ENCODE assay signal across 32 cellular contexts in genomic region chr17:34850964-34851363, GRCh38.
"Had no signal": no experiment of that assay in that cellular context is flagged by ENCODE, and none has a peak within 500 bp of the region (broad histone marks: within the 10 kb centered on the region; RNA-seq: fewer than 3 reads in every experiment).

No MANE protein-coding gene starts in this region.

- ATAC-seq: activated CD4-positive, alpha-beta T cell treated with anti-CD3 and anti-CD28 coated beads for 36 hours; activated CD8-positive, alpha-beta memory T cell treated with anti-CD3 and anti-CD28 coated beads, Interleukin-2, amount 10 ng/mL, durations not matched to agents 7 days and 5 days; activated CD8-positive, alpha-beta T cell treated with anti-CD3 and anti-CD28 coated beads, Interleukin-2, amount 10 ng/mL, durations not matched to agents 7 days and 5 days; effector memory CD8-positive, alpha-beta T cell; gastroesophageal sphincter; T-helper 17 cell had no signal

- H3K4me1 Mint-ChIP-seq: activated CD4-positive, alpha-beta T cell treated with anti-CD3 and anti-CD28 coated beads for 36 hours; activated CD4-positive, alpha-beta T cell treated with anti-CD3 and anti-CD28 coated beads, Interleukin-2, amount 10 ng/mL, durations not matched to agents 24 days and 14 days; activated CD8-positive, alpha-beta memory T cell treated with anti-CD3 and anti-CD28 coated beads, Interleukin-2, amount 10 ng/mL, durations not matched to agents 7 days and 5 days had no signal

- H3K27me3 Mint-ChIP-seq: activated CD4-positive, alpha-beta memory T cell treated with anti-CD3 and anti-CD28 coated beads for 36 hours; activated CD4-positive, alpha-beta T cell treated with anti-CD3 and anti-CD28 coated beads for 36 hours; activated CD4-positive, alpha-beta T cell treated with anti-CD3 and anti-CD28 coated beads, Interleukin-2, amount 10 ng/mL, durations not matched to agents 24 days and 14 days; activated naive CD8-positive, alpha-beta T cell had no signal

- H3K9me3 ChIP-seq: esophagus squamous epithelium, gastroesophageal sphincter had no signal

- H3K4me3 ChIP-seq: esophagus squamous epithelium, gastroesophageal sphincter had no signal

- H3K36me3 Mint-ChIP-seq: activated CD4-positive, alpha-beta memory T cell treated with anti-CD3 and anti-CD28 coated beads for 36 hours; activated CD8-positive, alpha-beta memory T cell treated with anti-CD3 and anti-CD28 coated beads, Interleukin-2, amount 10 ng/mL, durations not matched to agents 7 days and 5 days; activated naive CD8-positive, alpha-beta T cell had no signal

- H3K36me3 ChIP-seq: brain microvascular endothelial cell, esophagus squamous epithelium, gastroesophageal sphincter had no signal

- H3K27ac Mint-ChIP-seq: activated CD4-positive, alpha-beta memory T cell treated with anti-CD3 and anti-CD28 coated beads for 36 hours; activated CD4-positive, alpha-beta T cell treated with anti-CD3 and anti-CD28 coated beads for 36 hours; activated CD4-positive, alpha-beta T cell treated with anti-CD3 and anti-CD28 coated beads, Interleukin-2, amount 10 ng/mL, durations not matched to agents 24 days and 14 days; activated CD8-positive, alpha-beta memory T cell treated with anti-CD3 and anti-CD28 coated beads, Interleukin-2, amount 10 ng/mL, durations not matched to agents 7 days and 5 days; activated CD8-positive, alpha-beta T cell treated with anti-CD3 and anti-CD28 coated beads, Interleukin-2, amount 10 ng/mL, durations not matched to agents 7 days and 5 days; activated naive CD8-positive, alpha-beta T cell; activated T-helper 1 cell treated with anti-CD3 and anti-CD28 coated beads, Interleukin-12 subunit alpha, Interleukin-12 subunit beta, Interleukin-2, Interleukin-4 antibody, amounts not matched to agents 30 ng/mL and 10 ng/mL and 1 ng/mL, durations not matched to agents 14 hours and 24 hours and 36 hours; activated T-helper 2 cell treated with anti-CD3 and anti-CD28 coated beads, Interferon-gamma antibody, Interleukin-2, Interleukin-4, amounts not matched to agents 10 μg/mL and 5 μg/mL and 100 μg/mL, durations not matched to agents 14 hours and 24 hours and 36 hours; effector memory CD8-positive, alpha-beta T cell; T-helper 17 cell; T-helper 2 cell treated with Interferon-gamma antibody and Interleukin-4, amounts not matched to agents 5 μg/mL and 100 μg/mL, for 36 hours had no signal

- H3K27me3 ChIP-seq: brain microvascular endothelial cell, esophagus squamous epithelium, gastroesophageal sphincter had no signal

- DNase-seq: activated CD4-positive, alpha-beta memory T cell treated with anti-CD3 and anti-CD28 coated beads for 36 hours; activated CD4-positive, alpha-beta T cell treated with anti-CD3 and anti-CD28 coated beads for 36 hours; activated CD4-positive, alpha-beta T cell treated with anti-CD3 and anti-CD28 coated beads, Interleukin-2, amount 10 ng/mL, durations not matched to agents 24 days and 14 days; activated CD4-positive, CD25-positive, alpha-beta regulatory T cell; activated CD4-positive, CD25-positive, alpha-beta regulatory T cell treated with anti-CD3 and anti-CD28 coated beads, Interleukin-2, amount 50 U/mL, for 72 hours; activated CD8-positive, alpha-beta memory T cell treated with anti-CD3 and anti-CD28 coated beads, Interleukin-2, amount 10 ng/mL, durations not matched to agents 7 days and 5 days; activated CD8-positive, alpha-beta memory T cell treated with anti-CD3 and anti-CD28 coated beads, Interleukin-2, amount 50 U/mL, for 4 hours; activated CD8-positive, alpha-beta T cell treated with anti-CD3 and anti-CD28 coated beads, Interleukin-2, amount 10 ng/mL, durations not matched to agents 7 days and 5 days; activated gamma-delta T cell treated with Interleukin-2 at 50 U/mL for 16 hours; activated naive CD4-positive, alpha-beta T cell treated with anti-CD3 and anti-CD28 coated beads, Interleukin-2, amount 50 U/mL, for 16 hours; activated naive CD4-positive, alpha-beta T cell treated with Interleukin-2 at 50 U/mL for 16 hours; activated T-cell treated with anti-CD3 and anti-CD28 coated beads, Interleukin-2, amount 50 U/mL, for 1 hour; activated T-cell treated with anti-CD3 and anti-CD28 coated beads, Interleukin-2, amount 50 U/mL, for 48 hours; amniotic stem cell; anterior cingulate cortex; brain microvascular endothelial cell; caudate nucleus; cortex of kidney; dermis blood vessel endothelial cell; effector CD4-positive, alpha-beta T cell; effector memory CD8-positive, alpha-beta T cell; esophagus squamous epithelium; foreskin melanocyte; T-helper 1 cell; T-helper 17 cell; T1000 had no signal

- H3K4me3 Mint-ChIP-seq: activated CD4-positive, alpha-beta memory T cell treated with anti-CD3 and anti-CD28 coated beads for 36 hours; activated CD4-positive, alpha-beta T cell treated with anti-CD3 and anti-CD28 coated beads for 36 hours; activated CD4-positive, alpha-beta T cell treated with anti-CD3 and anti-CD28 coated beads, Interleukin-2, amount 10 ng/mL, durations not matched to agents 24 days and 14 days; activated CD8-positive, alpha-beta memory T cell treated with anti-CD3 and anti-CD28 coated beads, Interleukin-2, amount 10 ng/mL, durations not matched to agents 7 days and 5 days; activated CD8-positive, alpha-beta T cell treated with anti-CD3 and anti-CD28 coated beads, Interleukin-2, amount 10 ng/mL, durations not matched to agents 7 days and 5 days; activated naive CD8-positive, alpha-beta T cell; activated T-helper 1 cell treated with anti-CD3 and anti-CD28 coated beads, Interleukin-12 subunit alpha, Interleukin-12 subunit beta, Interleukin-2, Interleukin-4 antibody, amounts not matched to agents 30 ng/mL and 10 ng/mL and 1 ng/mL, durations not matched to agents 14 hours and 24 hours and 36 hours; effector memory CD8-positive, alpha-beta T cell; T-helper 17 cell; T-helper 2 cell treated with Interferon-gamma antibody and Interleukin-4, amounts not matched to agents 5 μg/mL and 100 μg/mL, for 36 hours had no signal

- H3K27ac ChIP-seq: brain microvascular endothelial cell, epithelial cell of prostate, esophagus squamous epithelium, gastroesophageal sphincter had no signal

- H3K9me3 Mint-ChIP-seq: activated CD4-positive, alpha-beta memory T cell treated with anti-CD3 and anti-CD28 coated beads for 36 hours; activated CD4-positive, alpha-beta T cell treated with anti-CD3 and anti-CD28 coated beads, Interleukin-2, amount 10 ng/mL, durations not matched to agents 24 days and 14 days; activated T-helper 1 cell treated with anti-CD3 and anti-CD28 coated beads, Interleukin-12 subunit alpha, Interleukin-12 subunit beta, Interleukin-2, Interleukin-4 antibody, amounts not matched to agents 30 ng/mL and 10 ng/mL and 1 ng/mL, durations not matched to agents 14 hours and 24 hours and 36 hours; activated T-helper 2 cell treated with anti-CD3 and anti-CD28 coated beads, Interferon-gamma antibody, Interleukin-2, Interleukin-4, amounts not matched to agents 10 μg/mL and 5 μg/mL and 100 μg/mL, durations not matched to agents 14 hours and 24 hours and 36 hours; effector memory CD8-positive, alpha-beta T cell; T-helper 2 cell treated with Interferon-gamma antibody and Interleukin-4, amounts not matched to agents 5 μg/mL and 100 μg/mL, for 36 hours had no signal

- H3K4me1 ChIP-seq: esophagus squamous epithelium, gastroesophageal sphincter had no signal
